In genomic region chrX:95145848-95146540, GRCh38 we compare ENCODE assay signal across 1 cellular context.
TF ChIP-seq lines count a peak whose summit lies in the region.

No MANE protein-coding gene starts in this region.

TF ChIP-seq in GM23338, 12 proteins besides CTCF, POLR2A, EP300 and RAD21 (continued from another document):
- TF ChIP-seq REST (IDR thresholded peaks at IDR 0.05; ENCODE audit: unreplicated experiment) (no peak), EZH2phosphoT487 (IDR thresholded peaks at IDR 0.05; ENCODE audit: unreplicated experiment) (no peak), NANOG (IDR thresholded peaks at IDR 0.05; ENCODE audit: borderline replicate concordance) (no peak), ZNF331 (CRISPR knock-in tag; IDR thresholded peaks at IDR 0.05; ENCODE audit: low read depth) (no peak), STAT1 (IDR thresholded peaks at IDR 0.05; ENCODE audit: unreplicated experiment) (no peak), ETS1 (IDR thresholded peaks at IDR 0.05) (no peak), POLR2AphosphoS5 (IDR thresholded peaks at IDR 0.05; ENCODE audit: low read depth) (no peak), CREB1 (CRISPR knock-in tag; IDR thresholded peaks at IDR 0.05; ENCODE audit: low read depth) (no peak), ZNF114 (CRISPR knock-in tag; IDR thresholded peaks at IDR 0.05) (no peak)
